In genomic region chr3:112466041-112466440, GRCh38 we compare ENCODE assay signal across 1 cellular context.
TF ChIP-seq lines count a peak whose summit lies in the region.

No MANE protein-coding gene starts in this region.

TF ChIP-seq in H1, 55 proteins besides CTCF, POLR2A, EP300 and RAD21 (continued from another document):
- no peak for TF ChIP-seq HDAC2 (IDR thresholded peaks at IDR 0.05; ENCODE audit: borderline replicate concordance in 1 of 2, low read depth in 2 of 2, low read length in 2 of 2)
- TF ChIP-seq CHD7 (IDR thresholded peaks at IDR 0.05; ENCODE audit: insufficient replicate concordance, low read length): no peak
- no peak for TF ChIP-seq SP1 (IDR thresholded peaks at IDR 0.05; ENCODE audit: low read depth, low read length)
- no peak for TF ChIP-seq MAFK (IDR thresholded peaks at IDR 0.05; ENCODE audit: low read depth, low read length)
- TF ChIP-seq USF2 (IDR thresholded peaks at IDR 0.05; ENCODE audit: low read length): no peak
- TF ChIP-seq CTBP2 (IDR thresholded peaks at IDR 0.05; ENCODE audit: borderline replicate concordance, insufficient read depth, insufficient read length, low read length): no peak
- TF ChIP-seq EZH2 (IDR thresholded peaks at IDR 0.05; ENCODE audit: low read depth, low read length, severe bottlenecking): no peak
- TF ChIP-seq FOSL1 (IDR thresholded peaks at IDR 0.05; ENCODE audit: insufficient read depth, low read depth, low read length): no peak
- TF ChIP-seq SIN3A (conservative IDR thresholded peaks at IDR 0.05 in 1 of 2, IDR thresholded peaks at IDR 0.05 in 1 of 2; ENCODE audit: low read depth in 1 of 2, low read length in 2 of 2): no peak
- TF ChIP-seq RBBP5 (IDR thresholded peaks at IDR 0.05; ENCODE audit: borderline replicate concordance, low read depth, low read length): no peak
- no peak for TF ChIP-seq TBP (IDR thresholded peaks at IDR 0.05; ENCODE audit: low read depth, low read length)
- TF ChIP-seq ATF3 (IDR thresholded peaks at IDR 0.05; ENCODE audit: insufficient read depth, low read depth, low read length): no peak
